In the genomic region with DNA sequence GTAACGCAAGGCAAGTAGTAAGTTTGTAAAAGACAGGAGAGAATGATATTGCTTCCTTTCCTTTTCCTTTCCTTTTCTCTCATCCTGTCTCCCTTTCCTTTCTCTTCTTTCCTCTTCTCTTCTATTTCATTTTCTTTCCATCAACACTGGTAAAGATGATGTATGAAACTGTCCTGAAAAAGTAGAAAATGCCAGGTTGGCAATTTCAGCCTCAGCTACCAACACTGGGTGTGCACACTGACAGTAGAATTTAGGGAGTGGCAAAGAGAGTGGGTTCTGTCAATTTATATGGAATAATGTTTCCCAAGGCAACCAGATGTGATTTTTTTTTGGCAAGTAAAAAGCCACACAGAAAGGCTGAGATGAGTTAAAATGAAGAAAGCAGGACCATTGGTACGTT, we compare ENCODE assay signal across 8 cellular contexts.
"Had no signal": no experiment of that assay in that cellular context is flagged by ENCODE, and none has a peak within 500 bp of the region (broad histone marks: within the 10 kb centered on the region; RNA-seq: fewer than 3 reads in every experiment).

No MANE protein-coding gene starts in this region.

- ATAC-seq: GM12878 had no signal

- DNase-seq: GDM1, GF-D8 had no signal

- H3K4me3 ChIP-seq: GM12878 had no signal

- FAIRE-seq: G401.6, GM12878, GM12891, GM12892, GM18507, GM19239 had no signal
